12 cellular contexts compared by ENCODE assay signal in genomic region chr20:24920706-24921105, GRCh38. TPM values are rescaled to one million over a fixed set of nuclear protein-coding genes. Genes with fewer than 3 reads are reported as not detected.
DNase-seq lines count a peak whose midpoint lies in the region; TF ChIP-seq lines count a peak whose summit lies in the region.
"Not testable (repeated sequence)": the region's sequence is repeated elsewhere in the genome, so short reads cannot be mapped to it uniquely, and the experiment has no call there.
"Had no signal": no experiment of that assay in that cellular context is flagged by ENCODE, and none has a peak within 500 bp of the region (broad histone marks: within the 10 kb centered on the region; RNA-seq: fewer than 3 reads in every experiment).

No MANE protein-coding gene starts in this region.

- not testable (repeated sequence) for H3K27ac Mint-ChIP-seq in activated CD4-positive, alpha-beta memory T cell treated with anti-CD3 and anti-CD28 coated beads, Interleukin-2, amount 10 ng/mL, durations not matched to agents 7 days and 5 days; osteocyte (ENCODE audit: unreplicated experiment)

- not testable (repeated sequence) for H3K4me1 ChIP-seq in colonic mucosa

- not testable (repeated sequence) for H3K9me3 Mint-ChIP-seq in activated CD4-positive, alpha-beta memory T cell treated with anti-CD3 and anti-CD28 coated beads, Interleukin-2, amount 10 ng/mL, durations not matched to agents 7 days and 5 days; osteocyte (ENCODE audit: unreplicated experiment)

- not testable (repeated sequence) for H3K9me3 ChIP-seq in colonic mucosa

- not testable (repeated sequence) for H3K36me3 Mint-ChIP-seq in activated CD4-positive, alpha-beta memory T cell treated with anti-CD3 and anti-CD28 coated beads, Interleukin-2, amount 10 ng/mL, durations not matched to agents 7 days and 5 days (ENCODE audit: low read depth); osteocyte (ENCODE audit: unreplicated experiment)

- not testable (repeated sequence) for TF ChIP-seq CTCF in colonic mucosa (IDR thresholded peaks at IDR 0.05); osteocyte (IDR thresholded peaks at IDR 0.05)

- intact Hi-C loops in colonic mucosa (cut with DNase I): not testable (repeated sequence)

- H3K27me3 ChIP-seq in colonic mucosa: not testable (repeated sequence)

- not testable (repeated sequence) for H3K9ac ChIP-seq in colonic mucosa (ENCODE audit: low read depth in 2 of 2, low read length in 2 of 2)

- POLR2A ChIA-PET in activated CD4-positive, alpha-beta memory T cell treated with anti-CD3 and anti-CD28 coated beads, Interleukin-2, amount 10 ng/mL, durations not matched to agents 7 days and 5 days (lab: Charles Lee): not testable (repeated sequence)

- CTCF ChIA-PET in activated CD4-positive, alpha-beta memory T cell treated with anti-CD3 and anti-CD28 coated beads, Interleukin-2, amount 10 ng/mL, durations not matched to agents 7 days and 5 days (lab: Charles Lee): interaction anchor here (1.9 kb wide), 1 partner anchor 10 kb away, joined by 9 read pairs; no protein-coding TSS in a partner anchor

- not testable (repeated sequence) for H3K36me3 ChIP-seq in colonic mucosa

- DNase-seq in EH (ENCODE audit: low read depth) (peak; percentile 18), RPMI7951 (ENCODE audit: low read depth) (peak; percentile 21), colonic mucosa (peak; percentile 7), left kidney (ENCODE audit: low read depth, low spot score) (peak; percentile 20), osteocyte (ENCODE audit: extremely low spot score, unreplicated experiment) (peak; percentile 48)
- DNase-seq in activated CD4-positive, alpha-beta memory T cell treated with anti-CD3 and anti-CD28 coated beads, Interleukin-2, amount 10 ng/mL, durations not matched to agents 7 days and 5 days: peak; percentile 4

- not testable (repeated sequence) for H3K27me3 Mint-ChIP-seq in activated CD4-positive, alpha-beta memory T cell treated with anti-CD3 and anti-CD28 coated beads, Interleukin-2, amount 10 ng/mL, durations not matched to agents 7 days and 5 days
- peaks cover 32% of the 10 kb centered on the region for H3K27me3 Mint-ChIP-seq in osteocyte (ENCODE audit: unreplicated experiment)

- not testable (repeated sequence) for H3K4me3 Mint-ChIP-seq in activated CD4-positive, alpha-beta memory T cell treated with anti-CD3 and anti-CD28 coated beads, Interleukin-2, amount 10 ng/mL, durations not matched to agents 7 days and 5 days; osteocyte (ENCODE audit: unreplicated experiment)

- not testable (repeated sequence) for H3K27ac ChIP-seq in colonic mucosa

- H3K4me3 ChIP-seq in colonic mucosa: not testable (repeated sequence)

- H3K4me1 Mint-ChIP-seq in activated CD4-positive, alpha-beta memory T cell treated with anti-CD3 and anti-CD28 coated beads, Interleukin-2, amount 10 ng/mL, durations not matched to agents 7 days and 5 days: peaks cover 12% of the 10 kb centered on the region
- peaks cover 11% of the 10 kb centered on the region for H3K4me1 Mint-ChIP-seq in osteocyte (ENCODE audit: unreplicated experiment)

RNA-seq across cellular contexts. Expression of gene CST7, which starts 28.4 kb away (rescaled TPM):
- total RNA-seq in RPMI7951 (2014; rRNA removed; shearing (Covaris generic)): 77.4 and 80.0 TPM in 2 replicates
- 100 to 1,000 TPM; 178 to 182 TPM for total RNA-seq in activated CD4-positive, alpha-beta memory T cell treated with anti-CD3 and anti-CD28 coated beads, Interleukin-2, amount 10 ng/mL, durations not matched to agents 7 days and 5 days
- total RNA-seq in colonic mucosa (1 to 10 TPM in 1 of 2 donors, under 1 TPM in 1; 0.47 to 1.1 TPM), osteocyte (not detected in 2 replicates)
- total RNA-seq: A172, A673, Calu3, G401, GM23338, H9 had no signal

Comparison
In these comparisons a context has a peak if more than half of its experiments do, and no peak if none do; other contexts are left out.
1. RNA of gene CST7, which starts 28.4 kb away (total RNA-seq): 178 to 182 TPM in activated CD4-positive, alpha-beta memory T cell treated with anti-CD3 and anti-CD28 coated beads, Interleukin-2, amount 10 ng/mL, durations not matched to agents 7 days and 5 days and 77.4 to 80.0 TPM in RPMI7951; 0.47 to 1.1 TPM in colonic mucosa and not detected in osteocyte; every median in the first group is over 10 times any median in the second.
2. Peak in every context shown above with its lines, with median percentiles within 50 percentile points of each other: DNase-seq.